ENCODE assay signal across 9 cellular contexts in the genomic region with DNA sequence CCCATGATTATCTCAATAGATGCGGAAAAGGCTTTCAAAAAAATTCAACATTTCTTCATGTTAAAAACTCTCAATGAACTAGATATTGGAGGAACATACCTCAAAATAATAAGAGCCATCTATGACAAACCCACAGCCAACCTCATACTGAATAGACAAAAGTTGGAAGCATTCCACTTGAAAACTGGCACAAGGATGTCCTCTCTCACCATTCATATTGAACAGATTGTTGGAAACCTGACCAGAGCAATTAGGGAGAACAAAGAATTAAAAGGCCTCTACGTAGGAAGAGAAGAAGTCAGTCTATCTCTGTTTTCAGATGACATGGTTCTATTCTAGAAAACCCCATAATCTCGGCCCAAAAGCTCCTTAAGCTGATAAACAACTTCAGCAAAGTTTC.
"Had no signal": no experiment of that assay in that cellular context is flagged by ENCODE, and none has a peak within 500 bp of the region (broad histone marks: within the 10 kb centered on the region; RNA-seq: fewer than 3 reads in every experiment).

No MANE protein-coding gene starts in this region.

- H3K27ac ChIP-seq: GM23248 had no signal

- ATAC-seq: HCT116, K562 had no signal

- DNase-seq: GM23248, GOT3, H7, HFFc6, IMR-90, KG1 had no signal

- H3K9me3 ChIP-seq: HAP-1 had no signal

- H3K36me3 ChIP-seq: HAP-1 had no signal

- H3K4me3 ChIP-seq: GM23248, HAP-1, K562 had no signal
